In the genomic region with DNA sequence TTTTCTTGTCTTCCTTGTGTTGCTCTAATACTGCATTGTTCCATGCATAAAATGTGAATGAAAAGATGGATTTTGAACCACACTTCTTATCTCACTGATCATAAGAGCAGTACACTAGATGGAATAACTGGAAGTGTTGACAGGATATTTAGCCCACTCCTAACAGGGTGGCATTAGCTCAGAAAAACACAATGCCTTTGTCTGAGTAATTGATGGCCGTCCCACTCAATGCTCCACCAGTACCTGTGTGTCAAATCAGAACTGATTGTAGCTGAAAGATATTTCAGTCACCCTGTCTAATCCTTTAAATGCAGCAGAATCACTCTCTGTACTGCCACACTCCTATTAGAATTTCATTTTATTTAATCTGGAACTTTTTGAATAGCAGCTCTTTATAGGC, we compare ENCODE assay signal across 16 cellular contexts.
A peak's percentile ranks its signal among the peaks of the same experiment; 100 is the strongest.
DNase-seq lines count a peak whose midpoint lies in the region; ATAC-seq and TF ChIP-seq lines count a peak whose summit lies in the region.
"Had no signal": no experiment of that assay in that cellular context is flagged by ENCODE, and none has a peak within 500 bp of the region (broad histone marks: within the 10 kb centered on the region; RNA-seq: fewer than 3 reads in every experiment).

No MANE protein-coding gene starts in this region.

- H3K36me3 ChIP-seq in neuronal stem cell (replicated peaks in 1 of 2; ENCODE audit: control insufficient read depth in 2 of 2, insufficient read depth in 2 of 2, low read length in 2 of 2) = no peaks in the 10 kb centered on the region
- H3K36me3 ChIP-seq: BLaER1 treated with 17β-estradiol and CSF1 and Interleukin-3, amounts not matched to agents 10 nM and 100 nM had no signal

- H4K8ac ChIP-seq in neuronal stem cell (ENCODE audit: low read depth, low read length) = no peak overlapping the region

- H3K27me3 ChIP-seq in neuronal stem cell (ENCODE audit: control insufficient read depth in 3 of 3, insufficient read depth in 3 of 3, low read depth in 1 of 3, low read length in 3 of 3) = no peaks in the 10 kb centered on the region
- H3K27me3 ChIP-seq: BLaER1 treated with 17β-estradiol and CSF1 and Interleukin-3, amounts not matched to agents 10 nM and 100 nM had no signal

- TF ChIP-seq POLR2A in GM18505 (IDR thresholded peaks at IDR 0.05; ENCODE audit: borderline replicate concordance, extremely low read depth, insufficient read depth, insufficient read length) = no peak

- no peak overlapping the region for H3K4ac ChIP-seq in neuronal stem cell (ENCODE audit: low read length)

- no peak overlapping the region for H2BK120ac ChIP-seq in neuronal stem cell (ENCODE audit: low read depth, low read length)

- no peaks in the 10 kb centered on the region for H3K79me1 ChIP-seq in neuronal stem cell (ENCODE audit: low read depth, low read length)

- H2BK5ac ChIP-seq in neuronal stem cell (ENCODE audit: low read length) = no peak overlapping the region

- H2AFZ ChIP-seq in neuronal stem cell (ENCODE audit: low read length) = no peak overlapping the region

- H3K23ac ChIP-seq in neuronal stem cell (ENCODE audit: low read depth, low read length, poor library complexity) = no peak overlapping the region

- peak in 22 of 42 donors; percentile 7 to 76 (median 39) for DNase-seq in head of caudate nucleus
- peak; percentile 61 for DNase-seq in putamen (ENCODE audit: low spot score)
- DNase-seq in neuronal stem cell (ENCODE audit: low spot score) = no peak
- DNase-seq: AML-193; Caco-2; Calu3; CD4-positive, alpha-beta T cell; CD8-positive, alpha-beta T cell; DMS79 treated with DMSO at 0.1 percent for 48 hours; GF-D8 had no signal

- intact Hi-C loops in head of caudate nucleus (cut with DNase I) = no loop called here

- H3K9me3 ChIP-seq in neuronal stem cell (replicated peaks in 1 of 2; ENCODE audit: control insufficient read depth in 2 of 2, insufficient read depth in 1 of 2, low read depth in 1 of 2, low read length in 2 of 2) = no peaks in the 10 kb centered on the region
- H3K9me3 ChIP-seq: A549; BLaER1 treated with 17β-estradiol and CSF1 and Interleukin-3, amounts not matched to agents 10 nM and 100 nM; Caco-2 had no signal

- no peak overlapping the region for H3K18ac ChIP-seq in neuronal stem cell (ENCODE audit: low read length)

- WGBS in neuronal stem cell (ENCODE audit: extremely low coverage in 2 of 2, insufficient read length in 2 of 2, insufficient replicate concordance in 1 of 2), 2 donors = no CpG with 5 or more reads among the region's 1 CpG

- no peak overlapping the region for H2BK12ac ChIP-seq in neuronal stem cell (ENCODE audit: low read length)

- no peak overlapping the region for H3K9ac ChIP-seq in neuronal stem cell (ENCODE audit: low read depth, low read length, poor library complexity)
- H3K9ac ChIP-seq: BLaER1 treated with 17β-estradiol and CSF1 and Interleukin-3, amounts not matched to agents 10 nM and 100 nM had no signal

- no peak overlapping the region for H3K27ac ChIP-seq in neuronal stem cell (replicated peaks; ENCODE audit: low read length)
- H3K27ac ChIP-seq: 22Rv1; A549; BLaER1 treated with 17β-estradiol and CSF1 and Interleukin-3, amounts not matched to agents 10 nM and 100 nM; C4-2B had no signal

- no peak overlapping the region for H2AK5ac ChIP-seq in neuronal stem cell (ENCODE audit: low read depth, low read length)

- ATAC-seq in GM18868 (IDR thresholded peaks at IDR 0.05; ENCODE audit: unreplicated experiment) (peak; percentile 51), GM18505 (IDR thresholded peaks at IDR 0.05; ENCODE audit: unreplicated experiment) (no peak)
- ATAC-seq: A549; CD8-positive, alpha-beta T cell had no signal

- no peaks in the 10 kb centered on the region for H3K4me1 ChIP-seq in neuronal stem cell (ENCODE audit: control insufficient read depth in 2 of 2, insufficient read depth in 1 of 2, low read depth in 1 of 2, low read length in 2 of 2)
- H3K4me1 ChIP-seq: A549; BLaER1 treated with 17β-estradiol and CSF1 and Interleukin-3, amounts not matched to agents 10 nM and 100 nM; Caco-2 had no signal

- H2BK15ac ChIP-seq in neuronal stem cell (ENCODE audit: low read length) = no peak overlapping the region

- no peak overlapping the region for H3K4me3 ChIP-seq in neuronal stem cell (ENCODE audit: low read length in 2 of 2)
- H3K4me3 ChIP-seq: A549; BLaER1 treated with 17β-estradiol and CSF1 and Interleukin-3, amounts not matched to agents 10 nM and 100 nM had no signal

- H3K14ac ChIP-seq in neuronal stem cell (ENCODE audit: low read length) = no peak overlapping the region

- H4K91ac ChIP-seq in neuronal stem cell (ENCODE audit: low read depth, low read length, poor library complexity) = no peak overlapping the region

- H3K4me2 ChIP-seq in neuronal stem cell (ENCODE audit: insufficient read depth, low read length, poor library complexity, severe bottlenecking) = no peak overlapping the region
- H3K4me2 ChIP-seq: A549; BLaER1 treated with 17β-estradiol and CSF1 and Interleukin-3, amounts not matched to agents 10 nM and 100 nM had no signal
